In the genomic region with DNA sequence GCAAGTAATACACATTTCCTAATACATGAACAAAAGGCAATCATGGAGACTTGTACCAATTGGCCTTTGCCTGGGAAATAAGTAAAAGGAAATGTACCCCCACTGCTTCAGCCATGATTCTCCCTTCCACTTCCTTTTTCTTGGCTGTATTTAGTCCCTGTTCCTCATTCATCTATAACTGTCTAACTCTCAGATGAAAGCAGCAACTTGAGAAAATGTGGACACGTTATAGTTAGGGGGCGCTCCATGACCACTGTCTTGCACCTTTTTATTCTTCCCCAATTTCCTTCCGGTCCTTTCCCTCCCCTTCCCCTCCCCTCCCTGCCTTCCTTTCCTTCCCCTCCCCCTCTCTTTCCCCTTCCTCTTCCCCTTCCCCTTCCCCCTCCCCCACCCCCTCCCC, we compare ENCODE assay signal across 23 cellular contexts.
DNase-seq lines count a peak whose midpoint lies in the region; TF ChIP-seq lines count a peak whose summit lies in the region.
"Had no signal": no experiment of that assay in that cellular context is flagged by ENCODE, and none has a peak within 500 bp of the region (broad histone marks: within the 10 kb centered on the region; RNA-seq: fewer than 3 reads in every experiment).

No MANE protein-coding gene starts in this region.

- no peak overlapping the region for H4K8ac ChIP-seq in mesenchymal stem cell (ENCODE audit: low read length)

- no peak for TF ChIP-seq EP300 in transverse colon (IDR thresholded peaks at IDR 0.05; ENCODE audit: low read depth)

- no peaks in the 10 kb centered on the region for H3K9me3 ChIP-seq in Loucy (ENCODE audit: insufficient read depth, low read depth, low read length)
- no peaks in the 10 kb centered on the region for H3K9me3 ChIP-seq in mesenchymal stem cell (ENCODE audit: control insufficient read depth, low read length)
- no peaks in the 10 kb centered on the region for H3K9me3 ChIP-seq in transverse colon
- H3K9me3 ChIP-seq: SJCRH30 had no signal

- no peak overlapping the region for H2BK5ac ChIP-seq in mesenchymal stem cell (ENCODE audit: low read depth, low read length, poor library complexity, severe bottlenecking)

- no peak for TF ChIP-seq POLR2A in transverse colon (IDR thresholded peaks at IDR 0.05)

- H3K27me3 ChIP-seq in Loucy (ENCODE audit: insufficient read depth, low read length, poor library complexity, severe bottlenecking), result no peaks in the 10 kb centered on the region
- H3K27me3 ChIP-seq in mesenchymal stem cell (ENCODE audit: control insufficient read depth in 1 of 2, insufficient read depth in 1 of 2, low read length in 2 of 2), result peaks cover 10 to 11% of the 10 kb centered on the region in 2 experiments
- no peaks in the 10 kb centered on the region for H3K27me3 ChIP-seq in transverse colon
- H3K27me3 ChIP-seq: SJCRH30 had no signal

- H3K36me3 ChIP-seq in Loucy (ENCODE audit: insufficient read depth, low read length), result no peaks in the 10 kb centered on the region
- no peaks in the 10 kb centered on the region for H3K36me3 ChIP-seq in mesenchymal stem cell (ENCODE audit: control insufficient read depth in 1 of 2, insufficient read depth in 2 of 2, low read depth in 1 of 2, low read length in 2 of 2)
- H3K36me3 ChIP-seq in transverse colon, result no peaks in the 10 kb centered on the region
- H3K36me3 ChIP-seq: SJCRH30 had no signal

- H3K18ac ChIP-seq in mesenchymal stem cell (ENCODE audit: low read depth in 1 of 2, low read length in 2 of 2), result no peak overlapping the region

- intact Hi-C loops in transverse colon (cut with DNase I; ENCODE audit: low total_unique reads), result no loop called here

- no peaks in the 10 kb centered on the region for H3K79me1 ChIP-seq in mesenchymal stem cell (replicated peaks; ENCODE audit: low read length, poor library complexity, severe bottlenecking)

- no peaks in the 10 kb centered on the region for H3K79me2 ChIP-seq in Loucy (ENCODE audit: insufficient read depth, low read length)

- H3K9ac ChIP-seq in Loucy (ENCODE audit: low read depth, low read length, poor library complexity, severe bottlenecking), result no peak overlapping the region
- no peak overlapping the region for H3K9ac ChIP-seq in mesenchymal stem cell (ENCODE audit: low read length)

- H2BK15ac ChIP-seq in mesenchymal stem cell (ENCODE audit: low read depth, poor library complexity, severe bottlenecking), result no peak overlapping the region

- H3K4me2 ChIP-seq in Loucy (ENCODE audit: low read depth, low read length, poor library complexity, severe bottlenecking), result no peak overlapping the region
- no peak overlapping the region for H3K4me2 ChIP-seq in mesenchymal stem cell (ENCODE audit: low read length, poor library complexity, severe bottlenecking)

- no peak overlapping the region for H3K14ac ChIP-seq in mesenchymal stem cell (ENCODE audit: low read length in 2 of 2)

- no peak overlapping the region for H2BK120ac ChIP-seq in mesenchymal stem cell (ENCODE audit: low read depth, low read length)

- WGBS in mesenchymal stem cell, result 94% methylated on average over 3 of the region's 3 CpGs
- WGBS in transverse colon (ENCODE audit: low coverage in 1 of 2), 2 donors, result 65 to 70% methylated on average over 2 to 3 of the region's 3 CpGs

- no peak overlapping the region for H3K23ac ChIP-seq in mesenchymal stem cell (ENCODE audit: low read length in 2 of 2)

- H3K4ac ChIP-seq in mesenchymal stem cell (ENCODE audit: low read depth in 1 of 2, low read length in 2 of 2), result no peak overlapping the region

- no peaks in the 10 kb centered on the region for H3F3A ChIP-seq in Loucy (ENCODE audit: low read depth)

- in situ Hi-C loops in transverse colon (cut with MboI; ENCODE audit: low pct_ligation_motif_present in 1 of 4, low pct_unique_long_range_greater_than_20kb in 1 of 4, low sequenced_read_pairs in 3 of 4), result no loop called here

- H3K9me2 ChIP-seq in Loucy (replicated peaks; ENCODE audit: low read depth, low read length), result no peaks in the 10 kb centered on the region

- 0 out of 2 replicates have a peak, but pooled peaks have one; percentile 11 for TF ChIP-seq CTCF in Loucy (conservative IDR thresholded peaks at IDR 0.05; ENCODE audit: low read length)
- TF ChIP-seq CTCF in transverse colon (IDR thresholded peaks at IDR 0.05), result no peak

- H3K4me3 ChIP-seq in Loucy (ENCODE audit: low read length, poor library complexity, severe bottlenecking) (no peak overlapping the region), mesenchymal stem cell (ENCODE audit: insufficient read depth in 1 of 2, low read depth in 1 of 2, low read length in 2 of 2) (no peak overlapping the region), transverse colon (no peak overlapping the region)
- H3K4me3 ChIP-seq: PC-9, SJCRH30 had no signal

- H3K4me1 ChIP-seq in Loucy (ENCODE audit: insufficient read depth, low read length, poor library complexity, severe bottlenecking) (peaks cover 7% of the 10 kb centered on the region), mesenchymal stem cell (ENCODE audit: control insufficient read depth, insufficient read depth, low read depth, low read length) (no peaks in the 10 kb centered on the region), transverse colon (peaks cover 7 to 42% (median 17%) of the 10 kb centered on the region in 4 donors)
- H3K4me1 ChIP-seq: SJCRH30 had no signal

- H3K27ac ChIP-seq in mesenchymal stem cell (ENCODE audit: low read length, poor library complexity, severe bottlenecking) (no peak overlapping the region), transverse colon (no peak overlapping the region)
- H3K27ac ChIP-seq: SJCRH30 had no signal

- H2BK12ac ChIP-seq in mesenchymal stem cell (ENCODE audit: low read length in 2 of 2), result no peak overlapping the region

- H2AK5ac ChIP-seq in mesenchymal stem cell (ENCODE audit: low read length, severe bottlenecking), result no peak overlapping the region

- H4K20me1 ChIP-seq in Loucy (ENCODE audit: insufficient read depth, low read length, poor library complexity, severe bottlenecking), result no peaks in the 10 kb centered on the region

- H2AFZ ChIP-seq in Loucy (ENCODE audit: low read length) (peak overlapping the region; percentile 66), mesenchymal stem cell (ENCODE audit: low read depth, low read length) (no peak overlapping the region)
- H2AFZ ChIP-seq: PC-9 had no signal

- no peak overlapping the region for H4K91ac ChIP-seq in mesenchymal stem cell (ENCODE audit: low read length)

- DNase-seq in AML-193 (lab: John Stamatoyannopoulos, UW) (peak; percentile 64 to 83), SIG-M5 treated with dmso at 0.1 percent for 504 hours (lab: John Stamatoyannopoulos, UW; ENCODE audit: unreplicated experiment) (peak; percentile 91), globus pallidus (ENCODE audit: low spot score) (peak; percentile 33), COR-L47 (lab: John Stamatoyannopoulos, UW) (no peak), mesenchymal stem cell (no peak), transverse colon (no peak), GM19238 (ENCODE audit: insufficient read length, low spot score) (no peak)
- DNase-seq: activated CD4-positive, alpha-beta T cell treated with anti-CD3 and anti-CD28 coated beads, Interleukin-2, amount 50 U/mL, for 4 hours; activated effector memory CD4-positive, alpha-beta T cell treated with anti-CD3 and anti-CD28 coated beads, Interleukin-2, amount 50 U/mL, for 16 hours; activated naive CD8-positive, alpha-beta T cell treated with anti-CD3 and anti-CD28 coated beads, Interleukin-2, amount 50 U/mL, for 24 hours; effector memory CD8-positive, alpha-beta T cell; HCEC 1CT; kidney; NCI-H1048; NCI-H226; NCI-H82; nucleus accumbens; PC-9; small intestine; stimulated activated naive CD4-positive, alpha-beta T cell; T-helper 2 cell had no signal

Comparison
In these comparisons a context has a peak if more than half of its experiments do, and no peak if none do; other contexts are left out.
1. DNase-seq: peak in AML-193 (2 of 2), SIG-M5 treated with dmso at 0.1 percent for 504 hours (single experiment) and globus pallidus (single experiment); none in COR-L47 (single experiment), mesenchymal stem cell (single experiment), transverse colon (single experiment) and GM19238 (single experiment).